17 cellular contexts compared by ENCODE assay signal in genomic region chr15:85142324-85142723, GRCh38.
DNase-seq lines count a peak whose midpoint lies in the region; ATAC-seq and TF ChIP-seq lines count a peak whose summit lies in the region.
"Had no signal": no experiment of that assay in that cellular context is flagged by ENCODE, and none has a peak within 500 bp of the region (broad histone marks: within the 10 kb centered on the region; RNA-seq: fewer than 3 reads in every experiment).

No MANE protein-coding gene starts in this region.

- H3K9me1 ChIP-seq in IMR-90 (ENCODE audit: insufficient read depth, low read length) = no peaks in the 10 kb centered on the region; the same call in none of the 2 replicates

- H2BK5ac ChIP-seq in IMR-90 (ENCODE audit: low read depth, low read length, poor library complexity, severe bottlenecking) = no peak overlapping the region

- H3K4me2 ChIP-seq in IMR-90 (ENCODE audit: low read depth, low read length) = no peak overlapping the region

- no peak overlapping the region for H4K91ac ChIP-seq in IMR-90 (ENCODE audit: insufficient read depth, low read depth, low read length)

- CTCF ChIA-PET in IMR-90 (lab: Yijun Ruan, JAX) = interaction anchor here (0.8 kb wide), 1 partner anchor 148 kb away, joined by 4 read pairs; no protein-coding TSS in a partner anchor

- peak; percentile 64 for ATAC-seq in IMR-90 (ENCODE audit: low read depth)
- no peak for ATAC-seq in HG03520 (IDR thresholded peaks at IDR 0.05; ENCODE audit: unreplicated experiment)

- H4K5ac ChIP-seq in IMR-90 (ENCODE audit: low read depth, low read length) = no peak overlapping the region

- H3K4me3 ChIP-seq in IMR-90 (ENCODE audit: insufficient read depth, low read depth, low read length) (no peak overlapping the region), brain microvascular endothelial cell (ENCODE audit: low read depth, low read length) (no peak overlapping the region), kidney epithelial cell (ENCODE audit: low read depth, low read length) (no peak overlapping the region), endodermal cell (ENCODE audit: low read length) (no peak overlapping the region), ascending aorta (no peak overlapping the region)
- H3K4me3 ChIP-seq: uterus had no signal

- no peak overlapping the region for H3K4me3 Mint-ChIP-seq in endodermal cell
- H3K4me3 Mint-ChIP-seq: B cell, nephron progenitor cell had no signal

- H4K20me1 ChIP-seq in IMR-90 (ENCODE audit: insufficient read depth, low read length) = no peaks in the 10 kb centered on the region

- H3K14ac ChIP-seq in IMR-90 (replicated peaks; ENCODE audit: low read depth, low read length) = no peak overlapping the region

- BruUV-seq in IMR-90 (replicated peaks; lab: Mats Ljungman, UMichigan) = no TSS peak

- WGBS in IMR-90 (ENCODE audit: extremely low coverage in 2 of 2, insufficient read length in 1 of 2), 2 experiments = no CpG with 5 or more reads among the region's 2 CpGs
- 89 to 100% methylated on average over 2 of the region's 2 CpGs for WGBS in endodermal cell (ENCODE audit: insufficient coverage in 1 of 2, insufficient read length in 1 of 2), 2 experiments

- in situ Hi-C loops in IMR-90 (cut with MboI; ENCODE audit: low sequenced_read_pairs) = no loop called here
- in situ Hi-C loops in brain microvascular endothelial cell (cut with HindIII; ENCODE audit: low pct_ligation_motif_present, low sequenced_read_pairs) = no loop called here

- POLR2A ChIA-PET in IMR-90 (lab: Charles Lee; ENCODE audit: unreplicated experiment) = no interaction called here

- H3K79me1 ChIP-seq in IMR-90 (ENCODE audit: low read depth in 1 of 2, low read length in 2 of 2) = no peaks in the 10 kb centered on the region

- TF ChIP-seq CTCF in IMR-90 (conservative IDR thresholded peaks at IDR 0.05; ENCODE audit: low read depth, low read length) (no peak), brain microvascular endothelial cell (IDR thresholded peaks at IDR 0.05; ENCODE audit: low read depth, low read length, missing control alignments) (no peak), kidney epithelial cell (IDR thresholded peaks at IDR 0.05; ENCODE audit: insufficient read depth, low read length, poor library complexity, severe bottlenecking) (no peak), GM10266 (IDR thresholded peaks at IDR 0.05; ENCODE audit: control insufficient read depth, insufficient read depth, low read depth, missing control alignments) (no peak), endodermal cell (conservative IDR thresholded peaks at IDR 0.05) (no peak), ascending aorta (IDR thresholded peaks at IDR 0.05) (no peak)

- no peak overlapping the region for H2AFZ ChIP-seq in IMR-90 (replicated peaks; ENCODE audit: low read length, poor library complexity)

- no peak overlapping the region for H3K23ac ChIP-seq in IMR-90 (ENCODE audit: low read depth, low read length)

- H3K4ac ChIP-seq in IMR-90 (ENCODE audit: low read depth, low read length) = no peak overlapping the region

- H3K4me1 Mint-ChIP-seq in endodermal cell = peaks cover 10% of the 10 kb centered on the region
- H3K4me1 Mint-ChIP-seq: B cell had no signal

- no peak overlapping the region for H3K27ac Mint-ChIP-seq in endodermal cell
- H3K27ac Mint-ChIP-seq: B cell, nephron progenitor cell had no signal

- H3K9me3 ChIP-seq in IMR-90 (ENCODE audit: control insufficient read depth, insufficient read depth, low read length) (no peaks in the 10 kb centered on the region), endodermal cell (ENCODE audit: control insufficient read depth, low read length) (no peaks in the 10 kb centered on the region), ascending aorta (no peaks in the 10 kb centered on the region)
- H3K9me3 ChIP-seq: uterus had no signal

- H4K8ac ChIP-seq in IMR-90 (ENCODE audit: low read depth in 2 of 2, low read length in 2 of 2) = 0 out of 4 replicates have a peak overlapping the region, but pooled peaks of 1 of the 2 experiments have one; percentile 7

- intact Hi-C loops in IMR-90 (cut with micrococcal nuclease) = no loop called here
- intact Hi-C loops in ascending aorta (cut with DNase I) = no loop called here

- H2BK20ac ChIP-seq in IMR-90 (ENCODE audit: low read depth, low read length) = no peak overlapping the region

- H3K9me3 Mint-ChIP-seq in endodermal cell = peaks cover 2% of the 10 kb centered on the region
- H3K9me3 Mint-ChIP-seq: nephron progenitor cell had no signal

- peaks cover 8% of the 10 kb centered on the region for H3K36me3 Mint-ChIP-seq in endodermal cell (ENCODE audit: low read depth)

- DNase-seq in AG08396 (ENCODE audit: low spot score) (peak; percentile 41), IMR-90 (peak; percentile 75), brain microvascular endothelial cell (peak; percentile 56), kidney epithelial cell (ENCODE audit: low read depth) (peak; percentile 38), GM10266 (ENCODE audit: extremely low spot score) (no peak), endodermal cell (no peak), ascending aorta (ENCODE audit: low spot score in 2 of 2) (no peak)
- DNase-seq: activated T-cell treated with anti-CD3 and anti-CD28 coated beads for 4 hours; caudate nucleus; left cardiac atrium; NCI-H524 treated with DMSO at 0.1 percent for 48 hours; nephron progenitor cell; SIG-M5; stimulated activated CD4-positive, alpha-beta T cell treated with anti-CD3 and anti-CD28 coated beads, Interleukin-12 subunit alpha, Interleukin-12 subunit beta, amount 100 ng/mL, for 4 hours; uterus had no signal

- H2AK5ac ChIP-seq in IMR-90 (ENCODE audit: low read depth, low read length) = no peak overlapping the region

- H3K4me1 ChIP-seq in IMR-90 (ENCODE audit: control insufficient read depth, insufficient read depth, low read length) (peaks cover 11% of the 10 kb centered on the region), endodermal cell (ENCODE audit: control insufficient read depth, insufficient read depth, low read length) (peaks cover 10% of the 10 kb centered on the region), ascending aorta (no peaks in the 10 kb centered on the region)
- H3K4me1 ChIP-seq: uterus had no signal

- H3K27me3 ChIP-seq in IMR-90 (ENCODE audit: control insufficient read depth, insufficient read depth, low read length) = no peaks in the 10 kb centered on the region
- no peaks in the 10 kb centered on the region for H3K27me3 ChIP-seq in brain microvascular endothelial cell (replicated peaks)
- no peaks in the 10 kb centered on the region for H3K27me3 ChIP-seq in kidney epithelial cell (ENCODE audit: control insufficient read depth, insufficient read depth, low read length)
- peaks cover 6% of the 10 kb centered on the region for H3K27me3 ChIP-seq in endodermal cell (ENCODE audit: control insufficient read depth, insufficient read depth, low read length, poor library complexity, severe bottlenecking)
- no peaks in the 10 kb centered on the region for H3K27me3 ChIP-seq in ascending aorta
- H3K27me3 ChIP-seq: uterus had no signal

- no peak overlapping the region for H3K18ac ChIP-seq in IMR-90 (ENCODE audit: low read depth, low read length)

- no peak overlapping the region for H3K56ac ChIP-seq in IMR-90 (ENCODE audit: extremely low read depth, insufficient read depth, low read length)

- H3K27ac ChIP-seq in IMR-90 (ENCODE audit: insufficient read depth, low read length) (no peak overlapping the region), brain microvascular endothelial cell (no peak overlapping the region), endodermal cell (ENCODE audit: low read depth, low read length) (no peak overlapping the region), ascending aorta (no peak overlapping the region)
- H3K27ac ChIP-seq: uterus had no signal

- no peak overlapping the region for H3K9ac ChIP-seq in IMR-90 (ENCODE audit: low read depth, low read length)
- H3K9ac ChIP-seq in endodermal cell (ENCODE audit: extremely low read depth, low read length, poor library complexity, severe bottlenecking) = no peak overlapping the region

- no peak overlapping the region for H2BK120ac ChIP-seq in IMR-90 (ENCODE audit: low read depth, low read length)

- H2AK9ac ChIP-seq in IMR-90 (replicated peaks; ENCODE audit: low read depth, low read length, poor library complexity) = no peak overlapping the region

- no peak overlapping the region for H2BK15ac ChIP-seq in IMR-90 (ENCODE audit: low read depth, low read length)

- no peak for TF ChIP-seq RAD21 in IMR-90 (IDR thresholded peaks at IDR 0.05; ENCODE audit: low read length)

- peaks cover 13% of the 10 kb centered on the region for H3K36me3 ChIP-seq in IMR-90 (ENCODE audit: control insufficient read depth, insufficient read depth, low read length)
- H3K36me3 ChIP-seq in brain microvascular endothelial cell (replicated peaks) = peaks cover 14% of the 10 kb centered on the region
- peaks cover 3% of the 10 kb centered on the region for H3K36me3 ChIP-seq in kidney epithelial cell (ENCODE audit: control insufficient read depth, insufficient read depth, low read length)
- H3K36me3 ChIP-seq in endodermal cell (ENCODE audit: control insufficient read depth, insufficient read depth, low read length) = no peaks in the 10 kb centered on the region
- H3K36me3 ChIP-seq in ascending aorta = peaks cover 18 to 24% of the 10 kb centered on the region in 2 donors
- H3K36me3 ChIP-seq: uterus had no signal

- H3K27me3 Mint-ChIP-seq in endodermal cell (ENCODE audit: insufficient read depth) = peaks cover 34% of the 10 kb centered on the region

- dilution Hi-C loops in IMR-90 (cut with HindIII; ENCODE audit: low sequenced_read_pairs, unreplicated experiment) = no loop called here

- TF ChIP-seq POLR2A in IMR-90 (IDR thresholded peaks at IDR 0.05; ENCODE audit: low read depth, low read length) = no peak

TF ChIP-seq in IMR-90, 13 proteins besides CTCF, POLR2A, EP300 and RAD21:
- no peak for TF ChIP-seq FOS (IDR thresholded peaks at IDR 0.05; ENCODE audit: low read depth, low read length)
- TF ChIP-seq MAFK (IDR thresholded peaks at IDR 0.05; ENCODE audit: low read depth, low read length) = no peak
- no peak for TF ChIP-seq CHD1 (IDR thresholded peaks at IDR 0.05; ENCODE audit: low read depth, low read length)
- no peak for TF ChIP-seq NFE2L2 (IDR thresholded peaks at IDR 0.05; ENCODE audit: low read depth, low read length)
- TF ChIP-seq BHLHE40 (IDR thresholded peaks at IDR 0.05; ENCODE audit: low read depth, low read length) = no peak
- no peak for TF ChIP-seq MAZ (IDR thresholded peaks at IDR 0.05; ENCODE audit: borderline replicate concordance, low read depth, low read length)
- TF ChIP-seq SMC3 (IDR thresholded peaks at IDR 0.05; ENCODE audit: low read depth, low read length) = no peak
- TF ChIP-seq RFX5 (IDR thresholded peaks at IDR 0.05; ENCODE audit: low read depth, low read length) = no peak
- no peak for TF ChIP-seq CEBPB (IDR thresholded peaks at IDR 0.05; ENCODE audit: low read depth, low read length)
- TF ChIP-seq MXI1 (IDR thresholded peaks at IDR 0.05; ENCODE audit: borderline replicate concordance, low read depth, low read length) = no peak

Comparison
In these comparisons a context has a peak if more than half of its experiments do, and no peak if none do; other contexts are left out.
1. DNase-seq: peak in AG08396 (single experiment), IMR-90 (single experiment), brain microvascular endothelial cell (single experiment) and kidney epithelial cell (single experiment); none in GM10266 (single experiment), endodermal cell (single experiment) and ascending aorta (0 of 2).